15 cellular contexts compared by ENCODE assay signal in the genomic region with DNA sequence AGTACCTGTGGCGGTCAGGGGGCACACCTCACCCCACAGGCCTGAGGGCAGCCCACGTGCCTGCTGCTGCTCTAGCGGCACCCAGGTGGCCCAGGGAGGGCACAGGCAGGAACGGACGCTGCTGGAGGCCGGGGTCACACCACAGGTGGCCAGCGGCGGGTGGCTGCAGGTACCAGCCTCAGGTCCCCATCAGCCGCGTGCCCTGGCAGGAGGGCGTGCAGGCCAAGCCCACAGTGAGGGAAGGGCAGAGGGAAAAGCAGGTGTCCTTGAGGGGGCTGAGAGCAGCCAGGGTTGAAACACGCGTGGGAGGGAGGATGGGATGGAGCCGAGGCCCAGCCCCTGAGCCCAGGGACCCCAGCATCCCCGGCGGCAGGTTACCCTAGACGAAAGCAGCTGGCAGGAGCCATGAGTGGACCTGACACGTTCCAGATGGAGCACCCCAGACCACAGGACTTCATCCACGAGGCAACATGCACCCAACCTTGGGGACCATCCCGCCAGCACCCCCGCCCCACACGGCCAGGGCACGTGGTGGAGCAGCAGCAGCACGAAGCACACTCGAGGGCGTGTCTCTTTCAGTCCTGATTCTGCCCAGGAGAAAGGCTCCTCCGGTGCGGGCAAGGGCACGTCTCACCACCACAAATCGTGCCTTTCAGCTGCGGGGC. TPM values are rescaled to one million over a fixed set of nuclear protein-coding genes. Genes with fewer than 3 reads are reported as not detected.
DNase-seq lines count a peak whose midpoint lies in the region; ATAC-seq and TF ChIP-seq lines count a peak whose summit lies in the region.
"Had no signal": no experiment of that assay in that cellular context is flagged by ENCODE, and none has a peak within 500 bp of the region (broad histone marks: within the 10 kb centered on the region; RNA-seq: fewer than 3 reads in every experiment).

No MANE protein-coding gene starts in this region.

- H3K27ac ChIP-seq in right atrium auricular region (no peak overlapping the region), osteoblast (ENCODE audit: low read depth, low read length) (no peak overlapping the region), neural progenitor cell (no peak overlapping the region), PC-3 (ENCODE audit: low read length) (no peak overlapping the region)

- POLR2A ChIA-PET in PC-3 (lab: Charles Lee; ENCODE audit: unreplicated experiment), result no interaction called here

- H4K20me1 ChIP-seq in osteoblast (ENCODE audit: insufficient read depth, low read length), result no peaks in the 10 kb centered on the region
- peaks cover 46% of the 10 kb centered on the region for H4K20me1 ChIP-seq in neural progenitor cell (ENCODE audit: low read depth)
- H4K20me1 ChIP-seq in PC-3 (ENCODE audit: low read length), result 0 out of 2 replicates have a peak, but pooled peaks cover 3% of the 10 kb centered on the region

- H2AFZ ChIP-seq in osteoblast (ENCODE audit: low read length) (no peak overlapping the region), neural progenitor cell (replicated peaks) (no peak overlapping the region), PC-3 (ENCODE audit: low read length) (no peak overlapping the region)

- CTCF ChIA-PET in PC-3 (lab: Charles Lee), result interaction anchor here (0.5 kb wide), 1 partner anchor 149 kb away, joined by 3 read pairs; no protein-coding TSS in a partner anchor

- H3K9me2 ChIP-seq in PC-3 (replicated peaks; ENCODE audit: low read length), result no peaks in the 10 kb centered on the region

- H3K9me3 Mint-ChIP-seq in neural progenitor cell, result no peaks in the 10 kb centered on the region
- H3K9me3 Mint-ChIP-seq: activated naive CD4-positive, alpha-beta T cell treated with anti-CD3 and anti-CD28 coated beads, Interleukin-2, amount 50 U/mL, for 72 hours; nephron had no signal

- H3K9ac ChIP-seq in neural progenitor cell (no peak overlapping the region), PC-3 (ENCODE audit: low read length) (no peak overlapping the region)

- H3F3A ChIP-seq in neural progenitor cell (ENCODE audit: low read depth), result no peaks in the 10 kb centered on the region
- no peaks in the 10 kb centered on the region for H3F3A ChIP-seq in PC-3 (ENCODE audit: low read length, unreplicated experiment)

- TF ChIP-seq CTCF in right atrium auricular region (IDR thresholded peaks at IDR 0.05) (no peak), osteoblast (IDR thresholded peaks at IDR 0.05; ENCODE audit: extremely low read depth, low read depth, low read length) (no peak), neural progenitor cell (IDR thresholded peaks at IDR 0.05) (no peak), PC-3 (conservative IDR thresholded peaks at IDR 0.05; ENCODE audit: low read depth, low read length) (no peak)

- BruUV-seq in PC-3 (replicated peaks; lab: Mats Ljungman, UMichigan), result no TSS peak

- intact Hi-C loops in Right ventricle myocardium superior (cut with DNase I) (no loop called here), PC-3 (cut with micrococcal nuclease) (no loop called here)

- H3K4me3 ChIP-seq in right atrium auricular region, result no peak overlapping the region
- no peak overlapping the region for H3K4me3 ChIP-seq in osteoblast (ENCODE audit: insufficient read depth, low read length)
- H3K4me3 ChIP-seq in neural progenitor cell, result no peak overlapping the region
- no peak overlapping the region for H3K4me3 ChIP-seq in PC-3 (ENCODE audit: low read length)

- H3K4me2 ChIP-seq in osteoblast (ENCODE audit: insufficient read depth, low read length) (no peak overlapping the region), neural progenitor cell (no peak overlapping the region), PC-3 (ENCODE audit: low read length) (no peak overlapping the region)

- no peaks in the 10 kb centered on the region for H3K9me3 ChIP-seq in right atrium auricular region
- no peaks in the 10 kb centered on the region for H3K9me3 ChIP-seq in osteoblast (ENCODE audit: low read depth, low read length)
- H3K9me3 ChIP-seq in neural progenitor cell (ENCODE audit: low read depth), result no peaks in the 10 kb centered on the region
- no peaks in the 10 kb centered on the region for H3K9me3 ChIP-seq in PC-3 (ENCODE audit: low read length)

- DNase-seq in Right ventricle myocardium superior (peak; percentile 26), right atrium auricular region (ENCODE audit: low spot score) (no peak), ecto neural progenitor cell (ENCODE audit: low spot score) (peak; percentile 43), osteoblast (ENCODE audit: insufficient read length, low spot score, missing footprints) (peak; percentile 78), EL (no peak), neural progenitor cell (ENCODE audit: low spot score) (no peak), PC-3 (no peak)
- DNase-seq: GDM1, HCEC 1CT, mammary epithelial cell, NCI-H1930, NCI-H526 had no signal

- H3K27me3 Mint-ChIP-seq in neural progenitor cell (ENCODE audit: insufficient read depth, low read depth), result peaks cover 3% of the 10 kb centered on the region

- H3K79me2 ChIP-seq in osteoblast (ENCODE audit: insufficient read depth, low read length) (no peaks in the 10 kb centered on the region), neural progenitor cell (ENCODE audit: low read depth) (peaks cover 24% of the 10 kb centered on the region), PC-3 (ENCODE audit: low read length) (peaks cover 55% of the 10 kb centered on the region)

- peaks cover 35% of the 10 kb centered on the region for H3K4me1 Mint-ChIP-seq in neural progenitor cell

- H3K36me3 ChIP-seq in right atrium auricular region (no peaks in the 10 kb centered on the region), osteoblast (ENCODE audit: insufficient read depth, low read length) (no peaks in the 10 kb centered on the region), neural progenitor cell (no peaks in the 10 kb centered on the region), PC-3 (ENCODE audit: low read depth, low read length) (no peaks in the 10 kb centered on the region; the same call in 1 of the 2 replicates)

- H3K27ac Mint-ChIP-seq in neural progenitor cell, result no peak overlapping the region
- H3K27ac Mint-ChIP-seq: activated naive CD4-positive, alpha-beta T cell treated with anti-CD3 and anti-CD28 coated beads, Interleukin-2, amount 50 U/mL, for 72 hours; nephron had no signal

- peaks cover 3% of the 10 kb centered on the region for H3K36me3 Mint-ChIP-seq in neural progenitor cell
- H3K36me3 Mint-ChIP-seq: activated naive CD4-positive, alpha-beta T cell treated with anti-CD3 and anti-CD28 coated beads, Interleukin-2, amount 50 U/mL, for 72 hours had no signal

- no peak overlapping the region for H3K4me3 Mint-ChIP-seq in neural progenitor cell
- H3K4me3 Mint-ChIP-seq: nephron had no signal

- H3K27me3 ChIP-seq in right atrium auricular region, result no peaks in the 10 kb centered on the region
- no peaks in the 10 kb centered on the region for H3K27me3 ChIP-seq in osteoblast (ENCODE audit: insufficient read depth, low read length)
- no peaks in the 10 kb centered on the region for H3K27me3 ChIP-seq in neural progenitor cell
- no peaks in the 10 kb centered on the region for H3K27me3 ChIP-seq in PC-3 (ENCODE audit: low read length)

- ATAC-seq in Right ventricle myocardium superior (ENCODE audit: poor library complexity) (no peak), PC-3 (no peak), GM21737 (IDR thresholded peaks at IDR 0.05; ENCODE audit: unreplicated experiment) (no peak)
- ATAC-seq: activated naive CD4-positive, alpha-beta T cell treated with anti-CD3 and anti-CD28 coated beads, Interleukin-2, amount 50 U/mL, for 72 hours had no signal

- H3K4me1 ChIP-seq in right atrium auricular region (peaks cover 0 to 40% of the 10 kb centered on the region in 2 donors), osteoblast (ENCODE audit: insufficient read depth, low read length) (no peaks in the 10 kb centered on the region), neural progenitor cell (peaks cover 23% of the 10 kb centered on the region), PC-3 (ENCODE audit: insufficient read depth, low read length) (peaks cover 17% of the 10 kb centered on the region; the same call in 1 of the 2 replicates)

RNA-seq across cellular contexts. Expression of gene SLC19A1, which starts 3.7 kb away (rescaled TPM):
- total RNA-seq in Right ventricle myocardium superior (6.9 TPM), right atrium auricular region (1 to 10 TPM; 2.2 to 5.3 TPM), osteoblast (2.9 and 3.2 TPM in 2 replicates), neural progenitor cell (ENCODE audit: low replicate concordance) (7.7 and 17.3 TPM in 2 replicates), PC-3 (2014; rRNA removed) (54.2 and 66.6 TPM in 2 replicates)

Comparison
In these comparisons a context has a peak if more than half of its experiments do, and no peak if none do; other contexts are left out.
1. DNase-seq: peak in Right ventricle myocardium superior (single experiment), ecto neural progenitor cell (single experiment) and osteoblast (single experiment); none in right atrium auricular region (single experiment), EL (single experiment), neural progenitor cell (single experiment) and PC-3 (single experiment).